In genomic region chr19:40420766-40421467, GRCh38 we compare ENCODE assay signal across 1 cellular context.
TF ChIP-seq lines count a peak whose summit lies in the region.

No MANE protein-coding gene starts in this region.

TF ChIP-seq in HepG2, 621 proteins besides CTCF, POLR2A, EP300 and RAD21 (continued from another document and continues in another):
- TF ChIP-seq HNF1B (CRISPR knock-in tag; IDR thresholded peaks at IDR 0.05) (peak; percentile 49; the same call in 1 of the 2 replicates), HMG20A (CRISPR knock-in tag; IDR thresholded peaks at IDR 0.05; ENCODE audit: borderline replicate concordance) (no peak; the same call in 1 of the 2 replicates), ZNF597 (CRISPR knock-in tag; IDR thresholded peaks at IDR 0.05) (no peak), ATF7-NPFF (CRISPR knock-in tag; IDR thresholded peaks at IDR 0.05; ENCODE audit: low read depth) (peak; percentile 88), BATF2 (CRISPR knock-in tag; IDR thresholded peaks at IDR 0.05) (no peak), ZNF639 (CRISPR knock-in tag; conservative IDR thresholded peaks at IDR 0.05) (no peak; the same call in 1 of the 2 replicates), SIX4 (CRISPR knock-in tag; IDR thresholded peaks at IDR 0.05) (no peak; the same call in 1 of the 2 replicates), HIC2 (CRISPR knock-in tag; IDR thresholded peaks at IDR 0.05; ENCODE audit: low read depth) (peak; percentile 62; the same call in 1 of the 2 replicates), ZNF816 (CRISPR knock-in tag; IDR thresholded peaks at IDR 0.05; ENCODE audit: borderline replicate concordance) (peak; percentile 38; the same call in 1 of the 2 replicates), PHF20 (CRISPR knock-in tag; IDR thresholded peaks at IDR 0.05) (peak; percentile 72), ZIK1 (CRISPR knock-in tag; IDR thresholded peaks at IDR 0.05; ENCODE audit: borderline replicate concordance, low read depth) (peak; percentile 51; the same call in 1 of the 2 replicates), ZNF672 (CRISPR knock-in tag; IDR thresholded peaks at IDR 0.05) (no peak), TBX3 (IDR thresholded peaks at IDR 0.05; ENCODE audit: borderline replicate concordance) (peak; percentile 46; the same call in 1 of the 2 replicates), ZNF326 (CRISPR knock-in tag; IDR thresholded peaks at IDR 0.05; ENCODE audit: borderline replicate concordance) (no peak), ZNF883 (CRISPR knock-in tag; IDR thresholded peaks at IDR 0.05; ENCODE audit: not compliant biosample characterization) (peak; percentile 85), TFDP2 (CRISPR knock-in tag; IDR thresholded peaks at IDR 0.05) (peak; percentile 39; the same call in 1 of the 2 replicates), ZBED4 (CRISPR knock-in tag; IDR thresholded peaks at IDR 0.05; ENCODE audit: borderline replicate concordance) (0 out of 2 replicates have a peak, but pooled peaks have one; percentile 50), ZNF441 (CRISPR knock-in tag; IDR thresholded peaks at IDR 0.05; ENCODE audit: borderline replicate concordance) (peak; percentile 48; the same call in 1 of the 2 replicates), SKI (IDR thresholded peaks at IDR 0.05; ENCODE audit: partially characterized antibody) (peak; percentile 84), E2F5 (CRISPR knock-in tag; conservative IDR thresholded peaks at IDR 0.05) (no peak), JDP2 (CRISPR knock-in tag; IDR thresholded peaks at IDR 0.05; ENCODE audit: borderline replicate concordance) (no peak), HNRNPL (IDR thresholded peaks at IDR 0.05; ENCODE audit: low read depth, low read length) (peak; percentile 85), SIN3A (IDR thresholded peaks at IDR 0.05; ENCODE audit: borderline replicate concordance, low read depth, low read length) (0 out of 2 replicates have a peak, but pooled peaks have one; percentile 27), TCF12 (IDR thresholded peaks at IDR 0.05) (no peak), TCF12 (CRISPR knock-in tag; IDR thresholded peaks at IDR 0.05) (no peak), ZNF773 (CRISPR knock-in tag; IDR thresholded peaks at IDR 0.05; ENCODE audit: borderline replicate concordance) (peak; percentile 58; the same call in 1 of the 2 replicates), ZBTB43 (CRISPR knock-in tag; conservative IDR thresholded peaks at IDR 0.05) (peak; percentile 28), ZNF780A (CRISPR knock-in tag; IDR thresholded peaks at IDR 0.05) (no peak), NCOR1 (IDR thresholded peaks at IDR 0.05; ENCODE audit: borderline replicate concordance, low read length) (no peak), ZNF10 (CRISPR knock-in tag; IDR thresholded peaks at IDR 0.05; ENCODE audit: borderline replicate concordance, low read depth) (no peak), ZNF180 (CRISPR knock-in tag; IDR thresholded peaks at IDR 0.05; ENCODE audit: borderline replicate concordance, low read depth) (no peak), REPIN1 (CRISPR knock-in tag; IDR thresholded peaks at IDR 0.05; ENCODE audit: borderline replicate concordance, low read depth) (peak; percentile 46; the same call in 1 of the 2 replicates), ZMYM3 (CRISPR knock-in tag; IDR thresholded peaks at IDR 0.05) (peak; percentile 73), MAFF (IDR thresholded peaks at IDR 0.05; ENCODE audit: low read depth, low read length) (no peak), ARID3A (IDR thresholded peaks at IDR 0.05; ENCODE audit: low read depth, low read length) (no peak)
